ENCODE assay signal across 21 cellular contexts in the genomic region with DNA sequence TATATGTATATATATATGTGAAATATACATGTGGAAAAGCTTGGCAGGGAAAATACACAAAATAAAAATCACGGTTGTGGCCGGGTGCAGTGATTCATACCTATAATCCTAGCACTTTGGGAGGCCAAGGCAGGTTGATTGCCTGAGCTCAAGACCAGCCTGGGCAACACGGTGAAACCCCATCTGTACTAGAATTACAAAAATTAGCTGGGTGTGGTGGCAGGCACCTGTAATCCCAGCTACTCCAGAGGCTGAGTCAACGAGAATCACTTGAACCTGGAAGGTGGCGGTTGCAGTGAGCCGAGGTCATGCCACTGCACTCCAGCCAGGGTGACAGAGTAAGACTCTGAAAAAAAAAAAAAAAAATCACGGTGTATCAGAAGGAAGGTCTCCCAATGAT. TPM values are rescaled to one million over a fixed set of nuclear protein-coding genes. Genes with fewer than 3 reads are reported as not detected.
DNase-seq lines count a peak whose midpoint lies in the region; ATAC-seq, FAIRE-seq and TF ChIP-seq lines count a peak whose summit lies in the region.
"Had no signal": no experiment of that assay in that cellular context is flagged by ENCODE, and none has a peak within 500 bp of the region (broad histone marks: within the 10 kb centered on the region; RNA-seq: fewer than 3 reads in every experiment).

No MANE protein-coding gene starts in this region.

- no peak for TF ChIP-seq POLR2A in body of pancreas (IDR thresholded peaks at IDR 0.05)

- WGBS in body of pancreas, 2 donors = 75 to 84% methylated on average over 7 of the region's 7 CpGs

- H3K4me1 ChIP-seq in foreskin keratinocyte (no peaks in the 10 kb centered on the region), upper lobe of right lung (peaks cover 3% of the 10 kb centered on the region), body of pancreas (peaks cover 21% of the 10 kb centered on the region)
- H3K4me1 ChIP-seq: BE2C had no signal

- H3K27ac ChIP-seq in foreskin keratinocyte (no peak overlapping the region), upper lobe of right lung (no peak overlapping the region), body of pancreas (no peak overlapping the region)
- H3K27ac ChIP-seq: GM23248 had no signal

- DNase-seq in NCI-H748 (lab: John Stamatoyannopoulos, UW; ENCODE audit: unreplicated experiment) = peak; percentile 25
- no peak for DNase-seq in NCI-H748 treated with DMSO at 0.1 percent for 48 hours (lab: John Stamatoyannopoulos, UW)
- peak; percentile 52 for DNase-seq in bronchial epithelial cell (ENCODE audit: low read depth)
- DNase-seq in foreskin keratinocyte = no peak
- no peak for DNase-seq in upper lobe of right lung
- no peak for DNase-seq in cardiac septum (ENCODE audit: low spot score)
- no peak for DNase-seq in body of pancreas
- DNase-seq: BE2C; C1 segment of cervical spinal cord; Caco-2; CD4-positive, CD25-positive, alpha-beta regulatory T cell; CD8-positive, alpha-beta memory T cell; DMS153; GM23248; HCEC 1CT; KBM-7 had no signal

- intact Hi-C loops in upper lobe of right lung (cut with DNase I) (no loop called here), cardiac septum (cut with DNase I) (no loop called here), body of pancreas (cut with DNase I) (no loop called here)

- no peak overlapping the region for H3K4me3 ChIP-seq in bronchial epithelial cell (ENCODE audit: low read depth, low read length)
- H3K4me3 ChIP-seq in upper lobe of right lung = no peak overlapping the region
- no peak overlapping the region for H3K4me3 ChIP-seq in body of pancreas
- H3K4me3 ChIP-seq: GM23248 had no signal

- H3K9me3 ChIP-seq in upper lobe of right lung (no peaks in the 10 kb centered on the region), body of pancreas (no peaks in the 10 kb centered on the region)
- H3K9me3 ChIP-seq: BE2C, Caco-2 had no signal

- H3K27me3 ChIP-seq in bronchial epithelial cell (ENCODE audit: control insufficient read depth, insufficient read depth, low read length) (no peaks in the 10 kb centered on the region), foreskin keratinocyte (no peaks in the 10 kb centered on the region), upper lobe of right lung (no peaks in the 10 kb centered on the region), body of pancreas (no peaks in the 10 kb centered on the region)
- H3K27me3 ChIP-seq: BE2C had no signal

- H3K36me3 ChIP-seq in bronchial epithelial cell (ENCODE audit: control insufficient read depth, insufficient read depth, low read length) (no peaks in the 10 kb centered on the region), upper lobe of right lung (no peaks in the 10 kb centered on the region), body of pancreas (replicated peaks in 1 of 2; ENCODE audit: insufficient read depth in 1 of 2, low read depth in 2 of 2) (no peaks in the 10 kb centered on the region)
- H3K36me3 ChIP-seq: BE2C had no signal

- TF ChIP-seq CTCF in bronchial epithelial cell (IDR thresholded peaks at IDR 0.05; ENCODE audit: insufficient read depth, low read length, severe bottlenecking) (no peak), foreskin keratinocyte (conservative IDR thresholded peaks at IDR 0.05) (no peak), upper lobe of right lung (IDR thresholded peaks at IDR 0.05) (no peak), body of pancreas (IDR thresholded peaks at IDR 0.05) (no peak)

- no peak for FAIRE-seq in bronchial epithelial cell (lab: Jason Lieb, UNC)
- FAIRE-seq: G401.6, GM12891, H54, HepG2 had no signal

- ATAC-seq in foreskin keratinocyte (peak; percentile 64), upper lobe of right lung (peak; percentile 33), GM18519 (IDR thresholded peaks at IDR 0.05; ENCODE audit: low FRiP score, unreplicated experiment) (no peak), body of pancreas (no peak)
- ATAC-seq: HepG2 had no signal

RNA-seq across cellular contexts. Expression of a gene that starts 20.8 kb away (rescaled TPM):
- total RNA-seq in bronchial epithelial cell = 11.9 and 12.1 TPM in 2 replicates
- total RNA-seq in foreskin keratinocyte = 28.1 and 46.1 TPM in 2 replicates
- 10.5 and 18.4 TPM in 2 replicates for polyA plus RNA-seq in foreskin keratinocyte
- 37.5 TPM for total RNA-seq in upper lobe of right lung
- 23.1 TPM for total RNA-seq in cardiac septum
- total RNA-seq in body of pancreas = 10 to 100 TPM; 27.4 to 38.7 TPM

Comparison
In these comparisons a context has a peak if more than half of its experiments do, and no peak if none do; other contexts are left out.
1. DNase-seq: peak in NCI-H748 (single experiment) and bronchial epithelial cell (single experiment); none in NCI-H748 treated with DMSO at 0.1 percent for 48 hours (single experiment), foreskin keratinocyte (0 of 2), upper lobe of right lung (single experiment), cardiac septum (single experiment) and body of pancreas (0 of 4).
2. ATAC-seq: peak in foreskin keratinocyte (single experiment) and upper lobe of right lung (single experiment); none in GM18519 (single experiment) and body of pancreas (single experiment).